In the genomic region with DNA sequence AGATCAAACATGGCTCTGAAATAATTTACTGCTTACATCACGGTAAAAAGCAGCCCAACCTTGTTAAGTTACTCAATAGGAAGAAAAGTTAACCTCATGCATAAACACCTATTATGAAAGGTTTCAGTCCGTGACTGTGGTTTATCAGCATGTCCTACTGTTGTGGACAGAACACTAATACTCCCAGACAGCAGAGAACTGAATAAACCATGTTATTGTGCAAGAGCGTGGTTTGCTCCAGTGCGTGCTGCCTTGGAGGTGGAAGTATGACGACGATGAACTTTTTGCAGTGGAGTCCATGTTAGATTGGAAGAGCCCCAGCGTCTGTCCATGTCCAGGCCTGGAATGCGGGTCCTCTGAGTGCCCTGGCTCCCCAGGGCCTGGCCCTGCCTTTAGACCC, we compare ENCODE assay signal across 1 cellular context.
TF ChIP-seq lines count a peak whose summit lies in the region.

No MANE protein-coding gene starts in this region.

TF ChIP-seq in IMR-90, 13 proteins besides CTCF, POLR2A, EP300 and RAD21 (continued from another document):
- TF ChIP-seq MAFK (IDR thresholded peaks at IDR 0.05; ENCODE audit: low read depth, low read length) = no peak
- peak; percentile 45; the same call in 1 of the 2 replicates for TF ChIP-seq BHLHE40 (IDR thresholded peaks at IDR 0.05; ENCODE audit: low read depth, low read length)
- TF ChIP-seq, protein P1, sequence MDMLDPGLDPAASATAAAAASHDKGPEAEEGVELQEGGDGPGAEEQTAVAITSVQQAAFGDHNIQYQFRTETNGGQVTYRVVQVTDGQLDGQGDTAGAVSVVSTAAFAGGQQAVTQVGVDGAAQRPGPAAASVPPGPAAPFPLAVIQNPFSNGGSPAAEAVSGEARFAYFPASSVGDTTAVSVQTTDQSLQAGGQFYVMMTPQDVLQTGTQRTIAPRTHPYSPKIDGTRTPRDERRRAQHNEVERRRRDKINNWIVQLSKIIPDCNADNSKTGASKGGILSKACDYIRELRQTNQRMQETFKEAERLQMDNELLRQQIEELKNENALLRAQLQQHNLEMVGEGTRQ (IDR thresholded peaks at IDR 0.05; ENCODE audit: low read depth, low read length) = no peak
